1 cellular context compared by ENCODE assay signal in genomic region chr12:46494424-46494823, GRCh38.
A peak's percentile ranks its signal among the peaks of the same experiment; 100 is the strongest.
TF ChIP-seq lines count a peak whose summit lies in the region.

No MANE protein-coding gene starts in this region.

TF ChIP-seq in HepG2, 621 proteins besides CTCF, POLR2A, EP300 and RAD21 (continued from another document and continues in another):
- TF ChIP-seq ZNF326 (CRISPR knock-in tag; IDR thresholded peaks at IDR 0.05; ENCODE audit: borderline replicate concordance) = no peak
- TF ChIP-seq HOXA3 (CRISPR knock-in tag; IDR thresholded peaks at IDR 0.05) = no peak
- TF ChIP-seq, protein P1, sequence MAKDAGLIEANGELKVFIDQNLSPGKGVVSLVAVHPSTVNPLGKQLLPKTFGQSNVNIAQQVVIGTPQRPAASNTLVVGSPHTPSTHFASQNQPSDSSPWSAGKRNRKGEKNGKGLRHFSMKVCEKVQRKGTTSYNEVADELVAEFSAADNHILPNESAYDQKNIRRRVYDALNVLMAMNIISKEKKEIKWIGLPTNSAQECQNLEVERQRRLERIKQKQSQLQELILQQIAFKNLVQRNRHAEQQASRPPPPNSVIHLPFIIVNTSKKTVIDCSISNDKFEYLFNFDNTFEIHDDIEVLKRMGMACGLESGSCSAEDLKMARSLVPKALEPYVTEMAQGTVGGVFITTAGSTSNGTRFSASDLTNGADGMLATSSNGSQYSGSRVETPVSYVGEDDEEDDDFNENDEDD (CRISPR knock-in tag; IDR thresholded peaks at IDR 0.05; ENCODE audit: borderline replicate concordance) = peak; percentile 22; the same call in 1 of the 2 replicates
- TF ChIP-seq ZNF10 (CRISPR knock-in tag; IDR thresholded peaks at IDR 0.05; ENCODE audit: borderline replicate concordance, low read depth) = no peak
- TF ChIP-seq, protein P2, sequence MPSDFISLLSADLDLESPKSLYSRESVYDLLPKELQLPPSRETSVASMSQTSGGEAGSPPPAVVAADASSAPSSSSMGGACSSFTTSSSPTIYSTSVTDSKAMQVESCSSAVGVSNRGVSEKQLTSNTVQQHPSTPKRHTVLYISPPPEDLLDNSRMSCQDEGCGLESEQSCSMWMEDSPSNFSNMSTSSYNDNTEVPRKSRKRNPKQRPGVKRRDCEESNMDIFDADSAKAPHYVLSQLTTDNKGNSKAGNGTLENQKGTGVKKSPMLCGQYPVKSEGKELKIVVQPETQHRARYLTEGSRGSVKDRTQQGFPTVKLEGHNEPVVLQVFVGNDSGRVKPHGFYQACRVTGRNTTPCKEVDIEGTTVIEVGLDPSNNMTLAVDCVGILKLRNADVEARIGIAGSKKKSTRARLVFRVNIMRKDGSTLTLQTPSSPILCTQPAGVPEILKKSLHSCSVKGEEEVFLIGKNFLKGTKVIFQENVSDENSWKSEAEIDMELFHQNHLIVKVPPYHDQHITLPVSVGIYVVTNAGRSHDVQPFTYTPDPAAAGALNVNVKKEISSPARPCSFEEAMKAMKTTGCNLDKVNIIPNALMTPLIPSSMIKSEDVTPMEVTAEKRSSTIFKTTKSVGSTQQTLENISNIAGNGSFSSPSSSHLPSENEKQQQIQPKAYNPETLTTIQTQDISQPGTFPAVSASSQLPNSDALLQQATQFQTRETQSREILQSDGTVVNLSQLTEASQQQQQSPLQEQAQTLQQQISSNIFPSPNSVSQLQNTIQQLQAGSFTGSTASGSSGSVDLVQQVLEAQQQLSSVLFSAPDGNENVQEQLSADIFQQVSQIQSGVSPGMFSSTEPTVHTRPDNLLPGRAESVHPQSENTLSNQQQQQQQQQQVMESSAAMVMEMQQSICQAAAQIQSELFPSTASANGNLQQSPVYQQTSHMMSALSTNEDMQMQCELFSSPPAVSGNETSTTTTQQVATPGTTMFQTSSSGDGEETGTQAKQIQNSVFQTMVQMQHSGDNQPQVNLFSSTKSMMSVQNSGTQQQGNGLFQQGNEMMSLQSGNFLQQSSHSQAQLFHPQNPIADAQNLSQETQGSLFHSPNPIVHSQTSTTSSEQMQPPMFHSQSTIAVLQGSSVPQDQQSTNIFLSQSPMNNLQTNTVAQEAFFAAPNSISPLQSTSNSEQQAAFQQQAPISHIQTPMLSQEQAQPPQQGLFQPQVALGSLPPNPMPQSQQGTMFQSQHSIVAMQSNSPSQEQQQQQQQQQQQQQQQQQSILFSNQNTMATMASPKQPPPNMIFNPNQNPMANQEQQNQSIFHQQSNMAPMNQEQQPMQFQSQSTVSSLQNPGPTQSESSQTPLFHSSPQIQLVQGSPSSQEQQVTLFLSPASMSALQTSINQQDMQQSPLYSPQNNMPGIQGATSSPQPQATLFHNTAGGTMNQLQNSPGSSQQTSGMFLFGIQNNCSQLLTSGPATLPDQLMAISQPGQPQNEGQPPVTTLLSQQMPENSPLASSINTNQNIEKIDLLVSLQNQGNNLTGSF (CRISPR knock-in tag; IDR thresholded peaks at IDR 0.05) = no peak
- TF ChIP-seq, protein P3, sequence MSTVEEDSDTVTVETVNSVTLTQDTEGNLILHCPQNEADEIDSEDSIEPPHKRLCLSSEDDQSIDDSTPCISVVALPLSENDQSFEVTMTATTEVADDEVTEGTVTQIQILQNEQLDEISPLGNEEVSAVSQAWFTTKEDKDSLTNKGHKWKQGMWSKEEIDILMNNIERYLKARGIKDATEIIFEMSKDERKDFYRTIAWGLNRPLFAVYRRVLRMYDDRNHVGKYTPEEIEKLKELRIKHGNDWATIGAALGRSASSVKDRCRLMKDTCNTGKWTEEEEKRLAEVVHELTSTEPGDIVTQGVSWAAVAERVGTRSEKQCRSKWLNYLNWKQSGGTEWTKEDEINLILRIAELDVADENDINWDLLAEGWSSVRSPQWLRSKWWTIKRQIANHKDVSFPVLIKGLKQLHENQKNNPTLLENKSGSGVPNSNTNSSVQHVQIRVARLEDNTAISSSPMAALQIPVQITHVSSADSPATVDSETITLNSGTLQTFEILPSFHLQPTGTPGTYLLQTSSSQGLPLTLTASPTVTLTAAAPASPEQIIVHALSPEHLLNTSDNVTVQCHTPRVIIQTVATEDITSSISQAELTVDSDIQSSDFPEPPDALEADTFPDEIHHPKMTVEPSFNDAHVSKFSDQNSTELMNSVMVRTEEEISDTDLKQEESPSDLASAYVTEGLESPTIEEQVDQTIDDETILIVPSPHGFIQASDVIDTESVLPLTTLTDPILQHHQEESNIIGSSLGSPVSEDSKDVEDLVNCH (CRISPR knock-in tag; IDR thresholded peaks at IDR 0.05) = no peak
- no peak for TF ChIP-seq ZNF430 (CRISPR knock-in tag; IDR thresholded peaks at IDR 0.05)
- TF ChIP-seq, protein P4, sequence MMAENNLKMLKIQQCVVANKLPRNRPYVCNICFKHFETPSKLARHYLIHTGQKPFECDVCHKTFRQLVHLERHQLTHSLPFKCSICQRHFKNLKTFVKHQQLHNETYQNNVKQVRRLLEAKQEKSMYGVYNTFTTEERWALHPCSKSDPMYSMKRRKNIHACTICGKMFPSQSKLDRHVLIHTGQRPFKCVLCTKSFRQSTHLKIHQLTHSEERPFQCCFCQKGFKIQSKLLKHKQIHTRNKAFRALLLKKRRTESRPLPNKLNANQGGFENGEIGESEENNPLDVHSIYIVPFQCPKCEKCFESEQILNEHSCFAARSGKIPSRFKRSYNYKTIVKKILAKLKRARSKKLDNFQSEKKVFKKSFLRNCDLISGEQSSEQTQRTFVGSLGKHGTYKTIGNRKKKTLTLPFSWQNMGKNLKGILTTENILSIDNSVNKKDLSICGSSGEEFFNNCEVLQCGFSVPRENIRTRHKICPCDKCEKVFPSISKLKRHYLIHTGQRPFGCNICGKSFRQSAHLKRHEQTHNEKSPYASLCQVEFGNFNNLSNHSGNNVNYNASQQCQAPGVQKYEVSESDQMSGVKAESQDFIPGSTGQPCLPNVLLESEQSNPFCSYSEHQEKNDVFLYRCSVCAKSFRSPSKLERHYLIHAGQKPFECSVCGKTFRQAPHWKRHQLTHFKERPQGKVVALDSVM (CRISPR knock-in tag; IDR thresholded peaks at IDR 0.05) = no peak
- no peak for TF ChIP-seq NONO (IDR thresholded peaks at IDR 0.05)
- no peak for TF ChIP-seq NONO (CRISPR knock-in tag; conservative IDR thresholded peaks at IDR 0.05)
- TF ChIP-seq ZSCAN22 (CRISPR knock-in tag; IDR thresholded peaks at IDR 0.05) = no peak
- TF ChIP-seq SIN3B (IDR thresholded peaks at IDR 0.05; ENCODE audit: low read length) = no peak
- TF ChIP-seq SNAPC5 (CRISPR knock-in tag; IDR thresholded peaks at IDR 0.05; ENCODE audit: borderline replicate concordance) = no peak
- TF ChIP-seq ZFP41 (CRISPR knock-in tag; IDR thresholded peaks at IDR 0.05; ENCODE audit: borderline replicate concordance) = no peak
- no peak for TF ChIP-seq YY1 (IDR thresholded peaks at IDR 0.05; ENCODE audit: insufficient read depth, insufficient replicate concordance, low read depth, low read length)
- no peak for TF ChIP-seq CEBPZ (IDR thresholded peaks at IDR 0.05; ENCODE audit: low read length)
- TF ChIP-seq ZNF382 (CRISPR knock-in tag; IDR thresholded peaks at IDR 0.05; ENCODE audit: borderline replicate concordance) = no peak
- no peak for TF ChIP-seq ZNF724P (CRISPR knock-in tag; IDR thresholded peaks at IDR 0.05; ENCODE audit: borderline replicate concordance)
- TF ChIP-seq TFDP2 (CRISPR knock-in tag; IDR thresholded peaks at IDR 0.05) = no peak
- no peak for TF ChIP-seq BRF2 (CRISPR knock-in tag; IDR thresholded peaks at IDR 0.05)
- no peak for TF ChIP-seq RNF219 (CRISPR knock-in tag; IDR thresholded peaks at IDR 0.05)
- no peak for TF ChIP-seq MTF1 (CRISPR knock-in tag; IDR thresholded peaks at IDR 0.05)
